ENCODE assay signal across 22 cellular contexts in genomic region chr20:51654495-51654894, GRCh38.
"Had no signal": no experiment of that assay in that cellular context is flagged by ENCODE, and none has a peak within 500 bp of the region (broad histone marks: within the 10 kb centered on the region; RNA-seq: fewer than 3 reads in every experiment).

No MANE protein-coding gene starts in this region.

- H3K27ac ChIP-seq: HL-60, SJSA1, SK-N-MC had no signal

- H3K4me3 ChIP-seq: MG63, SJSA1, SK-N-MC had no signal

- FAIRE-seq: HTR-8/SVneo, RCC 7860 had no signal

- H3K9me3 ChIP-seq: MG63, SJSA1 had no signal

- H3K27me3 ChIP-seq: MG63, SJSA1 had no signal

- H3K4me1 ChIP-seq: SJSA1 had no signal

- DNase-seq: Karpas-422, KG1, MG63, NCI-H1092, NCI-H1436, NCI-H187, NCI-H2029, NCI-H2081 treated with DMSO at 0.1 percent for 48 hours, NCI-H2171, NCI-H226, NCI-H446, NCI-H510A, NCI-H524 treated with DMSO at 0.1 percent for 48 hours, NCI-H774, Right ventricle myocardium superior, RPMI8226, SIG-M5 had no signal
